ENCODE assay signal across 24 cellular contexts in the genomic region with DNA sequence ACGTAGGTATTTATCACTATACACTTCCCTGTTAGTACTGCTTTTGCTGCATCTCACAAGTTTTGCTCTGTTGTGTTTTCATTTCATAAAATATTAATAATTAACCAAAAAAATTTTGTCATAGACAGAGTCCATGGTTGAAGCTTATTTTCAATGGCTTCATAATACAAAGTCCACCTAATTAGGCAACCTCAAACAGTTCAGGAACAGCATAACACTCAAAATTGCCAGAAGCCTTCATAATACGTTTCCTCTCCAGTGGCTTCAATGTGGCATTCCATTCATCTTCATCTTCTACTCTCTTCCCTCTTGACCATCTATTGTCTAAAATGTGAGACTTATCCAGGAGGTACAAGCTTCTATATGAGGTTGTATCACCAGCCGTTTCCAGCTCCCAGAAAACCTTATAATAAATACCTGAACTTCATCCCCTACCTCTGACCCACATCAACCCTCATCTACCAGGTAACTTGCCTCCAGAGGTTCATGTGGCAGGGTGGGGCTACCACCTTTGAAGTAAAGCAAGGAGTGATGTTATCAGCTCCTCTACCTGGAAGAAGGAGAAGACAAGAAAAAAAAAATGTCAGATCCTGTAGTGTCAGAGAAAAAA.
"Had no signal": no experiment of that assay in that cellular context is flagged by ENCODE, and none has a peak within 500 bp of the region (broad histone marks: within the 10 kb centered on the region; RNA-seq: fewer than 3 reads in every experiment).

No MANE protein-coding gene starts in this region.

- ATAC-seq: left cardiac atrium; left ventricle myocardium superior; natural killer cell; psoas muscle; right cardiac atrium; stimulated activated naive CD8-positive, alpha-beta T cell treated with anti-CD3 and anti-CD28 coated beads, Interleukin-15, amount 100 ng/mL, for 72 hours had no signal

- H3K27me3 ChIP-seq: dorsolateral prefrontal cortex, ovary, suprapubic skin, transverse colon, vagina had no signal

- H3K4me3 ChIP-seq: dorsolateral prefrontal cortex, lung, ovary, psoas muscle, smooth muscle cell, suprapubic skin, transverse colon, vagina had no signal

- H3K27ac ChIP-seq: dorsolateral prefrontal cortex, ovary, psoas muscle, suprapubic skin, transverse colon, vagina had no signal

- H3K9me3 ChIP-seq: ovary, vagina had no signal

- H3K36me3 ChIP-seq: ovary, suprapubic skin, transverse colon, vagina had no signal

- H3K4me1 ChIP-seq: psoas muscle, suprapubic skin, vagina had no signal

- FAIRE-seq: colon, frontal cortex, kidney had no signal

- H3K4me2 ChIP-seq: smooth muscle cell had no signal

- DNase-seq: dorsolateral prefrontal cortex; effector CD4-positive, alpha-beta T cell; kidney; left cardiac atrium; left ventricle myocardium superior; natural killer cell; occipital lobe; ovary; posterior cingulate gyrus; psoas muscle; right cardiac atrium; stimulated activated CD4-positive, alpha-beta T cell treated with anti-CD3 and anti-CD28 coated beads, Interleukin-12 subunit alpha, Interleukin-12 subunit beta, amount 100 ng/mL, for 4 hours; stimulated activated CD4-positive, alpha-beta T cell treated with anti-CD3 and anti-CD28 coated beads, Interleukin-1b, Interleukin-23, amount 100 ng/mL, for 48 hours; stimulated activated CD4-positive, alpha-beta T cell treated with anti-CD3 and anti-CD28 coated beads, Interleukin-4, amount 100 ng/mL, for 1 hour; stimulated activated CD8-positive, alpha-beta memory T cell treated with anti-CD3 and anti-CD28 coated beads, Interleukin-4, amount 100 ng/mL, for 48 hours; stimulated activated naive CD4-positive, alpha-beta T cell; stimulated activated naive CD8-positive, alpha-beta T cell treated with anti-CD3 and anti-CD28 coated beads, Interleukin-15, amount 100 ng/mL, for 72 hours; transverse colon had no signal
